16 cellular contexts compared by ENCODE assay signal in the genomic region with DNA sequence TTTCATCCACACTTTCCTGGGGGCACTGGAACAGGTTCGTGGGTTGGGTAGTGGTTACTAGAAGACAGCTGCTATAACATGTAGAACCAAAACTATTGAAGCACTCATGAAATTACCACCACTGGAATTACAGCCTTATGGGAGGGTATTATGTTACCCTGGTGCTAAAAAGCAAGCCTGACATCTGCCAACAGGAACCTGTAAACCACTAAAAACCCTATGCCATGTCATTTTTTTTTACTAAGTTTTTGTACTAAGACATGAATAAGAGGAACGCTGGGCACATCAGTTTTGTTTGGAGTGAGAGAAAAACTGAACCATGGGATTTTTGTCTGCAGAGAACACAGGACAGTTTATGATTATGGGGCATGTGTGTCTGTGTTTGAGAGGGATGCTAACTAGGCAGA. TPM values are rescaled to one million over a fixed set of nuclear protein-coding genes. Genes with fewer than 3 reads are reported as not detected.
DNase-seq lines count a peak whose midpoint lies in the region; ATAC-seq and TF ChIP-seq lines count a peak whose summit lies in the region.
"Had no signal": no experiment of that assay in that cellular context is flagged by ENCODE, and none has a peak within 500 bp of the region (broad histone marks: within the 10 kb centered on the region; RNA-seq: fewer than 3 reads in every experiment).

No MANE protein-coding gene starts in this region.

- H3K9me3 ChIP-seq in HEK293 (ENCODE audit: control insufficient read depth, insufficient read depth, low read depth, low read length) = no peaks in the 10 kb centered on the region
- H3K9me3 ChIP-seq: BLaER1 treated with 17β-estradiol and CSF1 and Interleukin-3, amounts not matched to agents 10 nM and 100 nM had no signal

- DNase-seq in DMS 273 (lab: John Stamatoyannopoulos, UW; ENCODE audit: unreplicated experiment) (peak; percentile 92), NCI-H446 treated with DMSO at 0.1 percent for 48 hours (lab: John Stamatoyannopoulos, UW) (peak; percentile 33), myocyte (ENCODE audit: low read depth) (peak; percentile 85)
- no peak for DNase-seq in activated CD4-positive, alpha-beta T cell treated with anti-CD3 and anti-CD28 coated beads, Interleukin-2, amount 50 U/mL, for 1 hour
- DNase-seq: Calu3; CD8-positive, alpha-beta T cell; HFFc6; IMR-90; Kasumi-1; NCI-H1092 treated with DMSO at 0.1 percent for 48 hours; NCI-H1930; NCI-H2227 treated with DMSO at 0.1 percent for 48 hours had no signal

- no peak overlapping the region for H3K4me3 ChIP-seq in HEK293 (ENCODE audit: low read depth, low read length)
- H3K4me3 ChIP-seq: BLaER1 treated with 17β-estradiol and CSF1 and Interleukin-3, amounts not matched to agents 10 nM and 100 nM had no signal

- CTCF ChIA-PET in HEK293 (lab: Yijun Ruan, JAX) = interaction anchor here (1.4 to 1.5 kb wide), 2 partner anchors 30 to 67 kb away, joined by 3 to 4 read pairs; partner anchors contain the start of gene TMEM267

- H3K27ac ChIP-seq in HEK293 (ENCODE audit: extremely low read depth, low read depth, low read length) = no peak overlapping the region
- H3K27ac ChIP-seq: BLaER1 treated with 17β-estradiol and CSF1 and Interleukin-3, amounts not matched to agents 10 nM and 100 nM had no signal

- no peak for TF ChIP-seq CTCF in HEK293 (tag by site-specific recombination; IDR thresholded peaks at IDR 0.05)

- ATAC-seq in HG03108 (IDR thresholded peaks at IDR 0.05; ENCODE audit: unreplicated experiment) (no peak), HG03045 (IDR thresholded peaks at IDR 0.05; ENCODE audit: unreplicated experiment) (no peak)
- ATAC-seq: CD8-positive, alpha-beta T cell had no signal

- peaks cover 9% of the 10 kb centered on the region for H3K4me1 ChIP-seq in HEK293 (ENCODE audit: control insufficient read depth, insufficient read depth, low read length)
- H3K4me1 ChIP-seq: BLaER1 treated with 17β-estradiol and CSF1 and Interleukin-3, amounts not matched to agents 10 nM and 100 nM had no signal

- POLR2A ChIA-PET in HEK293 (lab: Yijun Ruan, JAX) = interaction anchor here (1.8 kb wide), 1 partner anchor 67 kb away, joined by 14 read pairs; the partner anchor contains the start of gene TMEM267

- H3K36me3 ChIP-seq in HEK293 (ENCODE audit: control insufficient read depth in 2 of 2, insufficient read depth in 1 of 2, low read length in 2 of 2) = no peaks in the 10 kb centered on the region
- H3K36me3 ChIP-seq: BLaER1 treated with 17β-estradiol and CSF1 and Interleukin-3, amounts not matched to agents 10 nM and 100 nM had no signal

TF ChIP-seq in HEK293, 187 proteins besides CTCF, POLR2A, EP300 and RAD21:
- TF ChIP-seq ZNF26 (tag by site-specific recombination; IDR thresholded peaks at IDR 0.05) (no peak), PRDM6 (tag by site-specific recombination; IDR thresholded peaks at IDR 0.05) (peak; percentile 75), ZNF175 (tag by site-specific recombination; IDR thresholded peaks at IDR 0.05) (no peak), SP7 (tag by site-specific recombination; IDR thresholded peaks at IDR 0.05) (peak; percentile 34; the same call in 1 of the 2 replicates), SCRT2 (tag by site-specific recombination; IDR thresholded peaks at IDR 0.05) (peak; percentile 52; the same call in 1 of the 2 replicates)

RNA-seq across cellular contexts. Expression of gene CCL28, which starts 4.8 kb away (rescaled TPM):
- total RNA-seq in myocyte = 0.05 and 0.43 TPM in 2 replicates
- 1.1 TPM for polyA plus RNA-seq in myocyte (2012)
